ENCODE assay signal across 8 cellular contexts in the genomic region with DNA sequence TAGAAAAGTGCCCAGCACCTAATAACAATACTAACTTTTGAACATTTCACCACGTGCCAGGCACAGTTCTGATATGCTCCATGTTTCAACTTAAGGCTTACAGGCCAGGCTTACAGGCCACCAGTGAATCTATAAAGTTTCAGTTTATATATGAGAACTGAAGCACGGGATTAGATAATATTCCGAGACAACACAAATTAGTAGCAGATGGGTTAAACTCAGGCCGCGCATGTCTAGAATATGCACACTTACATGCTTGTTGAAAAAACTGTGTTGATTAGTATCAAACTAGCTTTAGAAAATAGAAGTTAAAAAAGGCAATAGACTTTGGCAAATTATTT.
A peak's percentile ranks its signal among the peaks of the same experiment; 100 is the strongest.
DNase-seq lines count a peak whose midpoint lies in the region; TF ChIP-seq lines count a peak whose summit lies in the region.

No MANE protein-coding gene starts in this region.

- no peaks in the 10 kb centered on the region for H3K36me3 ChIP-seq in KMS-11 (ENCODE audit: insufficient read depth)
- H3K36me3 ChIP-seq in neural progenitor cell = no peaks in the 10 kb centered on the region

- H3K9ac ChIP-seq in KMS-11 = peak overlapping the region; percentile 68
- H3K9ac ChIP-seq in neural progenitor cell = no peak overlapping the region

- no peaks in the 10 kb centered on the region for H3K27me3 ChIP-seq in KMS-11 (ENCODE audit: insufficient read depth, low read depth)
- no peaks in the 10 kb centered on the region for H3K27me3 ChIP-seq in dorsolateral prefrontal cortex
- no peaks in the 10 kb centered on the region for H3K27me3 ChIP-seq in neural progenitor cell

- H3K36me3 Mint-ChIP-seq in neural progenitor cell = peaks cover 2% of the 10 kb centered on the region

- no peak for DNase-seq in dorsolateral prefrontal cortex
- DNase-seq in neural progenitor cell (ENCODE audit: low spot score) = no peak
- no peak for DNase-seq in NCI-H2107 (lab: John Stamatoyannopoulos, UW)
- no peak for DNase-seq in activated gamma-delta T cell (lab: John Stamatoyannopoulos, UW)
- DNase-seq in SW 1271 (lab: John Stamatoyannopoulos, UW) = no peak
- DNase-seq in DMS153 treated with DMSO at 0.1 percent for 48 hours (lab: John Stamatoyannopoulos, UW; ENCODE audit: unreplicated experiment) = no peak

- H3K4me3 Mint-ChIP-seq in neural progenitor cell = peak overlapping the region; percentile 74

- H3K9me3 ChIP-seq in neural progenitor cell (ENCODE audit: low read depth) = no peaks in the 10 kb centered on the region

- H3K4me1 Mint-ChIP-seq in neural progenitor cell = peaks cover 7% of the 10 kb centered on the region

- H3F3A ChIP-seq in neural progenitor cell (ENCODE audit: low read depth) = no peaks in the 10 kb centered on the region

- peaks cover 7% of the 10 kb centered on the region for H3K4me1 ChIP-seq in KMS-11 (ENCODE audit: low read depth, poor library complexity, severe bottlenecking)
- no peaks in the 10 kb centered on the region for H3K4me1 ChIP-seq in neural progenitor cell

- H3K27me3 Mint-ChIP-seq in neural progenitor cell (ENCODE audit: insufficient read depth, low read depth) = no peaks in the 10 kb centered on the region

- H3K27ac Mint-ChIP-seq in neural progenitor cell = peak overlapping the region; percentile 36

- peak overlapping the region; percentile 89 for H3K27ac ChIP-seq in C4-2B
- H3K27ac ChIP-seq in KMS-11 = peak overlapping the region; percentile 77
- H3K27ac ChIP-seq in dorsolateral prefrontal cortex = peak overlapping the region; percentile 14 to 93 (median 83)
- H3K27ac ChIP-seq in neural progenitor cell = no peak overlapping the region

- peaks cover 4% of the 10 kb centered on the region; the same call in 1 of the 2 replicates for H3K79me2 ChIP-seq in KMS-11 (ENCODE audit: insufficient read depth, low read depth)
- no peaks in the 10 kb centered on the region for H3K79me2 ChIP-seq in neural progenitor cell (ENCODE audit: low read depth)

- H4K20me1 ChIP-seq in KMS-11 (ENCODE audit: insufficient read depth) (no peaks in the 10 kb centered on the region), neural progenitor cell (ENCODE audit: low read depth) (no peaks in the 10 kb centered on the region)

- no peak for TF ChIP-seq CTCF in C4-2B (conservative IDR thresholded peaks at IDR 0.05)
- no peak for TF ChIP-seq CTCF in KMS-11 (conservative IDR thresholded peaks at IDR 0.05; ENCODE audit: low read depth, low read length)
- no peak for TF ChIP-seq CTCF in dorsolateral prefrontal cortex (IDR thresholded peaks at IDR 0.05 in 54 of 56, conservative IDR thresholded peaks at IDR 0.05 in 2 of 56; ENCODE audit: low read depth in 1 of 56, partially characterized antibody in 56 of 56)
- TF ChIP-seq CTCF in neural progenitor cell (IDR thresholded peaks at IDR 0.05) = no peak

- H3K9me3 Mint-ChIP-seq in neural progenitor cell = peaks cover 8% of the 10 kb centered on the region

- H2AFZ ChIP-seq in KMS-11 (ENCODE audit: low read depth) = peak overlapping the region; percentile 60
- no peak overlapping the region for H2AFZ ChIP-seq in neural progenitor cell (replicated peaks)

- peak overlapping the region; percentile 86 for H3K4me2 ChIP-seq in KMS-11
- no peak overlapping the region for H3K4me2 ChIP-seq in neural progenitor cell

- intact Hi-C loops in dorsolateral prefrontal cortex (cut with DNase I) = no loop called here

- H3K4me3 ChIP-seq in KMS-11 (IDR thresholded peaks at IDR 0.05; ENCODE audit: insufficient read depth, low read depth, low read length) (no peak overlapping the region), dorsolateral prefrontal cortex (peak overlapping the region; percentile 12 to 92 (median 75)), neural progenitor cell (no peak overlapping the region)

Comparison
In these comparisons a context has a peak if more than half of its experiments do, and no peak if none do; other contexts are left out.
1. H3K4me3 ChIP-seq: peak in dorsolateral prefrontal cortex (59 of 59); none in KMS-11 (single experiment) and neural progenitor cell (single experiment).